9 cellular contexts compared by ENCODE assay signal in the genomic region with DNA sequence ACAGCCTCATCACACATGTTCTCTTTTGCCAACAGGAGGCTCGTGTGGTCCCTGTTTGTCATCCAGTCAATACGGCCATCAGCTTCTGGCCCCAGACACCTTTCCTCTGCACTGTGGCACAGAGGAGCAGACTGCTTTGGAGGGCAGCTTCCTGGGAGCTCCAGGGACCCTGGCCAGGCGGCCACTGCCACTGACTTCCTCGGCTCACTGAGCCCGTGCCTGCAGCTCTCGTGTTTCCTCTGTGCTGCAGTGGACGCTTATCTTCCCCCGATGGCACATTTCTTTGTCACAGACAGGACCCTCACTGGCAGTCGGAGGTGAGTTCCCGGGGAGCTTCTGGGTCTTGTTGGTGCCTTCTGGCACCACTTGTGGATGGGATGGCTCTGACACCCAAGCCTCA.
A peak's percentile ranks its signal among the peaks of the same experiment; 100 is the strongest.
DNase-seq lines count a peak whose midpoint lies in the region; ATAC-seq, FAIRE-seq and TF ChIP-seq lines count a peak whose summit lies in the region.
"Had no signal": no experiment of that assay in that cellular context is flagged by ENCODE, and none has a peak within 500 bp of the region (broad histone marks: within the 10 kb centered on the region; RNA-seq: fewer than 3 reads in every experiment).

No MANE protein-coding gene starts in this region.

- H3K27me3 ChIP-seq in HepG2 (ENCODE audit: control insufficient read depth in 1 of 2, insufficient read depth in 2 of 2, low read length in 2 of 2) = peaks cover 0 to 5% of the 10 kb centered on the region in 2 experiments; a peak in 4 of 5 replicates
- no peaks in the 10 kb centered on the region for H3K27me3 ChIP-seq in right lobe of liver
- H3K27me3 ChIP-seq: SJCRH30 had no signal

- no peak for TF ChIP-seq RAD21 in HepG2 (CRISPR knock-in tag; IDR thresholded peaks at IDR 0.05)

- BruUV-seq in HepG2 (replicated peaks; lab: Mats Ljungman, UMichigan) = no TSS peak

- TF ChIP-seq EP300 in HepG2 (IDR thresholded peaks at IDR 0.05; ENCODE audit: low read depth in 2 of 2, low read length in 2 of 2) = no peak
- TF ChIP-seq EP300 in HepG2 (CRISPR knock-in tag; IDR thresholded peaks at IDR 0.05; ENCODE audit: borderline replicate concordance) = no peak

- in situ Hi-C loops in HepG2 (cut with HindIII; ENCODE audit: extremely low pct_ligation_motif_present, low pct_unique_long_range_greater_than_20kb) = loop anchor here (5.0 kb wide), 2 partner anchors 225 to 1620 kb away; no protein-coding TSS in a partner anchor

- TF ChIP-seq CTCF in HepG2 (CRISPR knock-in tag; IDR thresholded peaks at IDR 0.05) (no peak), right lobe of liver (IDR thresholded peaks at IDR 0.05) (no peak), coronary artery (IDR thresholded peaks at IDR 0.05) (no peak)

- intact Hi-C loops in HepG2 (cut with micrococcal nuclease; ENCODE audit: unreplicated experiment) (loop anchor here (2.0 to 5.0 kb wide), 2 partner anchors 325 to 1619 kb away; no protein-coding TSS in a partner anchor), right lobe of liver (cut with DNase I) (loop anchor here (2.0 to 10.0 kb wide), 2 partner anchors 203 to 207 kb away; no protein-coding TSS in a partner anchor), posterior cingulate gyrus (cut with DNase I) (loop anchor here (5.0 to 10.0 kb wide), 2 partner anchors 325 to 353 kb away; no protein-coding TSS in a partner anchor)

- 8% methylated on average over 10 of the region's 10 CpGs for WGBS in HepG2 (ENCODE audit: low lambda C conversion rate)
- 61% methylated on average over 7 of the region's 10 CpGs for WGBS in right lobe of liver (ENCODE audit: insufficient coverage, low coverage, low lambda C conversion rate, missing lambda C conversion rate)

- POLR2A ChIA-PET in HepG2 (lab: Yijun Ruan, JAX) = no interaction called here

- DNase-seq in HepG2 (ENCODE audit: low spot score) (no peak), right lobe of liver (no peak), coronary artery (ENCODE audit: low spot score) (no peak), islet precursor cell (peak; percentile 57), foreskin melanocyte (no peak), KG1 (lab: John Stamatoyannopoulos, UW) (no peak), posterior cingulate gyrus (no peak)
- no peak for DNase-seq in activated CD4-positive, CD25-positive, alpha-beta regulatory T cell (lab: John Stamatoyannopoulos, UW)

- no peaks in the 10 kb centered on the region for H3K9me3 ChIP-seq in HepG2 (ENCODE audit: low read length)
- no peaks in the 10 kb centered on the region for H3K9me3 ChIP-seq in right lobe of liver
- H3K9me3 ChIP-seq: SJCRH30 had no signal

- H4K20me1 ChIP-seq in HepG2 (ENCODE audit: insufficient read depth, low read length) = no peaks in the 10 kb centered on the region; the same call in 1 of the 2 replicates

- no peak for FAIRE-seq in HepG2 (lab: Jason Lieb, UNC)

- CTCF ChIA-PET in HepG2 (lab: Yijun Ruan, JAX; ENCODE audit: low intra/inter-chr PET ratio, low total read pairs) = interaction anchor here (1.4 to 2.6 kb wide), 3 partner anchors 204 to 1620 kb away, joined by 13 to 18 read pairs (median 15); no protein-coding TSS in a partner anchor

- H3K27ac ChIP-seq in HepG2 (ENCODE audit: extremely low read length, insufficient read depth, low read length) (no peak overlapping the region), right lobe of liver (no peak overlapping the region), coronary artery (no peak overlapping the region)
- H3K27ac ChIP-seq: SJCRH30 had no signal

- H3K36me3 ChIP-seq in HepG2 (replicated peaks in 1 of 2; ENCODE audit: control insufficient read depth in 1 of 2, insufficient read depth in 2 of 2, low read length in 2 of 2) = no peaks in the 10 kb centered on the region
- H3K36me3 ChIP-seq in right lobe of liver = no peaks in the 10 kb centered on the region
- H3K36me3 ChIP-seq: SJCRH30 had no signal

- ATAC-seq in HepG2 = peak; percentile 76
- ATAC-seq in right lobe of liver = no peak

- peak overlapping the region; percentile 65; the same call in 1 of the 2 replicates for H3K4me2 ChIP-seq in HepG2 (ENCODE audit: low read depth, low read length)

- H3K4me1 ChIP-seq in HepG2 (ENCODE audit: insufficient read depth, low read length) (peaks cover 8% of the 10 kb centered on the region), right lobe of liver (no peaks in the 10 kb centered on the region)
- H3K4me1 ChIP-seq: SJCRH30 had no signal

- H3K4me3 ChIP-seq in HepG2 (replicated peaks in 1 of 3; ENCODE audit: insufficient read depth in 1 of 3, low read depth in 2 of 3, low read length in 3 of 3) = no peak overlapping the region
- H3K4me3 ChIP-seq in right lobe of liver = no peak overlapping the region
- peak overlapping the region; percentile 66 for H3K4me3 ChIP-seq in coronary artery
- H3K4me3 ChIP-seq: SJCRH30 had no signal

- TF ChIP-seq POLR2A in HepG2 (IDR thresholded peaks at IDR 0.05; ENCODE audit: insufficient read depth in 1 of 2, low read depth in 2 of 2, low read length in 2 of 2) = no peak
- TF ChIP-seq POLR2A in right lobe of liver (IDR thresholded peaks at IDR 0.05) = no peak

- H2AFZ ChIP-seq in HepG2 (ENCODE audit: low read length) = peak overlapping the region; percentile 11

- no peaks in the 10 kb centered on the region for H3K79me2 ChIP-seq in HepG2 (ENCODE audit: insufficient read depth, low read length)

- no peak overlapping the region for H3K9ac ChIP-seq in HepG2 (ENCODE audit: insufficient read depth, low read depth, low read length)

TF ChIP-seq in HepG2, 621 proteins besides CTCF, POLR2A, EP300 and RAD21:
- TF ChIP-seq MYC (CRISPR knock-in tag; IDR thresholded peaks at IDR 0.05; ENCODE audit: borderline replicate concordance) (no peak), TRIM24 (CRISPR knock-in tag; IDR thresholded peaks at IDR 0.05) (no peak), SMYD3 (CRISPR knock-in tag; IDR thresholded peaks at IDR 0.05) (no peak), ZNF260 (CRISPR knock-in tag; IDR thresholded peaks at IDR 0.05; ENCODE audit: borderline replicate concordance, low read depth) (no peak), SP5 (CRISPR knock-in tag; IDR thresholded peaks at IDR 0.05; ENCODE audit: borderline replicate concordance, low read depth) (no peak), MIER3 (CRISPR knock-in tag; IDR thresholded peaks at IDR 0.05; ENCODE audit: borderline replicate concordance) (no peak), ZFAT (CRISPR knock-in tag; conservative IDR thresholded peaks at IDR 0.05) (no peak), SOX6 (IDR thresholded peaks at IDR 0.05) (no peak), SOX6 (CRISPR knock-in tag; IDR thresholded peaks at IDR 0.05) (no peak), EHMT2 (IDR thresholded peaks at IDR 0.05; ENCODE audit: borderline replicate concordance, low read depth, low read length) (no peak)
- TF ChIP-seq, protein P1, sequence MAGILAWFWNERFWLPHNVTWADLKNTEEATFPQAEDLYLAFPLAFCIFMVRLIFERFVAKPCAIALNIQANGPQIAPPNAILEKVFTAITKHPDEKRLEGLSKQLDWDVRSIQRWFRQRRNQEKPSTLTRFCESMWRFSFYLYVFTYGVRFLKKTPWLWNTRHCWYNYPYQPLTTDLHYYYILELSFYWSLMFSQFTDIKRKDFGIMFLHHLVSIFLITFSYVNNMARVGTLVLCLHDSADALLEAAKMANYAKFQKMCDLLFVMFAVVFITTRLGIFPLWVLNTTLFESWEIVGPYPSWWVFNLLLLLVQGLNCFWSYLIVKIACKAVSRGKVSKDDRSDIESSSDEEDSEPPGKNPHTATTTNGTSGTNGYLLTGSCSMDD (CRISPR knock-in tag; IDR thresholded peaks at IDR 0.05) = no peak
- TF ChIP-seq, protein P2, sequence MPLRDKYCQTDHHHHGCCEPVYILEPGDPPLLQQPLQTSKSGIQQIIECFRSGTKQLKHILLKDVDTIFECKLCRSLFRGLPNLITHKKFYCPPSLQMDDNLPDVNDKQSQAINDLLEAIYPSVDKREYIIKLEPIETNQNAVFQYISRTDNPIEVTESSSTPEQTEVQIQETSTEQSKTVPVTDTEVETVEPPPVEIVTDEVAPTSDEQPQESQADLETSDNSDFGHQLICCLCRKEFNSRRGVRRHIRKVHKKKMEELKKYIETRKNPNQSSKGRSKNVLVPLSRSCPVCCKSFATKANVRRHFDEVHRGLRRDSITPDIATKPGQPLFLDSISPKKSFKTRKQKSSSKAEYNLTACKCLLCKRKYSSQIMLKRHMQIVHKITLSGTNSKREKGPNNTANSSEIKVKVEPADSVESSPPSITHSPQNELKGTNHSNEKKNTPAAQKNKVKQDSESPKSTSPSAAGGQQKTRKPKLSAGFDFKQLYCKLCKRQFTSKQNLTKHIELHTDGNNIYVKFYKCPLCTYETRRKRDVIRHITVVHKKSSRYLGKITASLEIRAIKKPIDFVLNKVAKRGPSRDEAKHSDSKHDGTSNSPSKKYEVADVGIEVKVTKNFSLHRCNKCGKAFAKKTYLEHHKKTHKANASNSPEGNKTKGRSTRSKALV (CRISPR knock-in tag; IDR thresholded peaks at IDR 0.05) = no peak
